Comparison of ENCODE assay signal across 20 cellular contexts in the genomic region with DNA sequence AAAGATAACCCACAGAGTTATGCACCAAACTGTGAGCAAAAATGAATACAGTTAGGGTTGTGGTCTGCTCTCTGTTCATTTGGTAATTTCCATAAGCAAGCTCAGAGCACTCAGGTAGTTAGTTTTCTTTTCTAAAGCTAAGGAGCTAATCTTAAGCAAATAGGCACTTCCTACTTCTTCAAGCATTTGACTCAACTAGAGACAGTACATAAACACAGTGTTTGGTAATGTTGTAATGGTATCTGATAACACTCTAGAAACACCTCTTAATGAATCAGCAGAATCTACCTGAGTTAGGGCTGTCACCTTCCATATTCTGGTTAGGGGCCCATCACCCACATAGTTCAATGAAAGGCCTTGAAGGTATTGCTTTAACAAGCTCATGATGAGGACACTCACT.
"Had no signal": no experiment of that assay in that cellular context is flagged by ENCODE, and none has a peak within 500 bp of the region (broad histone marks: within the 10 kb centered on the region; RNA-seq: fewer than 3 reads in every experiment).

No MANE protein-coding gene starts in this region.

- H2AFZ ChIP-seq: neural progenitor cell had no signal

- H3K9ac ChIP-seq: neural progenitor cell had no signal

- H3K36me3 Mint-ChIP-seq: activated naive CD4-positive, alpha-beta T cell treated with anti-CD3 and anti-CD28 coated beads, Interleukin-2, amount 50 U/mL, for 72 hours; naive B cell; WTC11 had no signal

- H3K36me3 ChIP-seq: colonic mucosa, neural progenitor cell, right atrium auricular region had no signal

- ATAC-seq: foreskin keratinocyte, WTC11 had no signal

- H3K4me2 ChIP-seq: neural progenitor cell had no signal

- H3K27ac Mint-ChIP-seq: activated naive CD4-positive, alpha-beta T cell treated with anti-CD3 and anti-CD28 coated beads, Interleukin-2, amount 50 U/mL, for 72 hours; activated T-cell treated with anti-CD3 and anti-CD28 coated beads, Interleukin-2, amount 50 U/mL, for 72 hours; naive B cell; neural progenitor cell; stimulated activated naive CD8-positive, alpha-beta T cell treated with anti-CD3 and anti-CD28 coated beads, Interleukin-15, Interleukin-2, amounts not matched to agents 100 ng/mL and 50 ng/mL, for 24 hours; WTC11 had no signal

- H3K27me3 Mint-ChIP-seq: naive B cell had no signal

- H3K27me3 ChIP-seq: colonic mucosa, foreskin keratinocyte, neural progenitor cell, right atrium auricular region, testis had no signal

- H3K9me3 ChIP-seq: colonic mucosa, right atrium auricular region, testis had no signal

- H3K9me3 Mint-ChIP-seq: activated naive CD4-positive, alpha-beta T cell treated with anti-CD3 and anti-CD28 coated beads, Interleukin-2, amount 50 U/mL, for 72 hours; activated T-cell treated with anti-CD3 and anti-CD28 coated beads, Interleukin-2, amount 50 U/mL, for 72 hours; naive B cell; stimulated activated naive CD8-positive, alpha-beta T cell treated with anti-CD3 and anti-CD28 coated beads, Interleukin-15, Interleukin-2, amounts not matched to agents 100 ng/mL and 50 ng/mL, for 24 hours; WTC11 had no signal

- H3K27ac ChIP-seq: colonic mucosa, foreskin keratinocyte, neural progenitor cell, right atrium auricular region, skin epidermis, testis had no signal

- H3K4me3 Mint-ChIP-seq: activated T-cell treated with anti-CD3 and anti-CD28 coated beads, Interleukin-2, amount 50 U/mL, for 72 hours; naive B cell; neural progenitor cell; stimulated activated naive CD8-positive, alpha-beta T cell treated with anti-CD3 and anti-CD28 coated beads, Interleukin-15, Interleukin-2, amounts not matched to agents 100 ng/mL and 50 ng/mL, for 24 hours; WTC11 had no signal

- H3K4me1 Mint-ChIP-seq: naive B cell had no signal

- DNase-seq: activated CD4-positive, alpha-beta T cell treated with anti-CD3 and anti-CD28 coated beads for 48 hours; activated CD8-positive, alpha-beta memory T cell treated with anti-CD3 and anti-CD28 coated beads, Interleukin-2, amount 50 U/mL, for 48 hours; activated gamma-delta T cell; activated T-cell treated with anti-CD3 and anti-CD28 coated beads, Interleukin-2, amount 50 U/mL, for 72 hours; caudate nucleus; colonic mucosa; foreskin keratinocyte; glutamatergic neuron; kidney glomerular epithelial cell; midbrain; naive B cell; posterior cingulate gyrus; SW 1271; testis had no signal

- H3K4me1 ChIP-seq: foreskin keratinocyte had no signal

- H3K4me3 ChIP-seq: colonic mucosa, neural progenitor cell, right atrium auricular region, skin epidermis, testis had no signal
